Comparison of ENCODE assay signal across 9 cellular contexts in the genomic region with DNA sequence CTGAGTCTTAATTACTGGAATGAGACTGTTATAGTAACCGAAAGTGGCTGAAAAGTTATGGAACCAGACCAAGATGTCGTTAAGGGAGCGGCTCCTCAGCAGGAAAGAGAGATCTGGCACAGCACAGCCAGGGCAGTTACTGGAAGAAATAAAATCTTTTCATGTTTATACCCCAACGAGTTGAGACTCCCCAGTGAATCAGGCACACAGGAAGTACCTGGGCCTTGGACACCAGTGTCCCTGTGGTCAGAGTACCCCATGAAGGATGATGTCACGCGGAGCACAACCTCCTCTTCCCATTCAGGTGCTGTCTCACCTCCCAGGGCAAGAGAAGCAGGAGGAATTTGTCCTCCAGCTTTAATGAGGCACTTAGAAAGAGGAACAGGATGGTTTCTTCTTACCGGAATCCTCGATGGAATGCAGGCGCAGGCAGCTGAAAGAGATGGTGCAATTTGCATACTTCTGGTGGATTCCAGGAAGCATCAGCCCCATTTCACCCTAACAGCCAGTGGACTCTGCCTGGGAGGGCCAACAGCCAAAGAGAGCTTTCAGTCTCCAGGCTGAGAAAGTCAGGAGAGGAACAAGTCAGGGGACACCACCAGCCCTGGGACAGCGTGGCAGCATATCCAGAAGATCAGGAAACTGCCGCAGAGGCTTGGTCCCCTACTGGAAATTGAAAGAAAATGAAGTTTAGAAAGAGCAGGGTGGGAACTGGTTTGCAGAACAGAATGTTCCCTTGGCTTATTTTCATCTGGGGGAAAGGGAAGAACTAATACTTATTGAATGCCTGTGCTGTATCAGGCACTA. TPM values are rescaled to one million over a fixed set of nuclear protein-coding genes. Genes with fewer than 3 reads are reported as not detected.
DNase-seq lines count a peak whose midpoint lies in the region; TF ChIP-seq lines count a peak whose summit lies in the region.
"Had no signal": no experiment of that assay in that cellular context is flagged by ENCODE, and none has a peak within 500 bp of the region (broad histone marks: within the 10 kb centered on the region; RNA-seq: fewer than 3 reads in every experiment).

No MANE protein-coding gene starts in this region.

- CTCF ChIA-PET in activated naive CD4-positive, alpha-beta T cell treated with anti-CD3 and anti-CD28 coated beads, Interleukin-2, amount 10 ng/mL, durations not matched to agents 7 days and 5 days (lab: Charles Lee) = interaction anchor here (1.6 to 5.8 kb wide), 4 partner anchors 9 to 254 kb away, joined by 3 to 61 read pairs (median 6); no protein-coding TSS in a partner anchor

- H3K36me3 ChIP-seq in liver (ENCODE audit: control insufficient read depth in 4 of 4, insufficient read depth in 3 of 4, low read depth in 1 of 4, low read length in 3 of 4) (no peaks in the 10 kb centered on the region), subcutaneous abdominal adipose tissue (ENCODE audit: control insufficient read depth in 5 of 5, insufficient read depth in 5 of 5, low read length in 5 of 5) (no peaks in the 10 kb centered on the region), MG63 (no peaks in the 10 kb centered on the region)

- H3K27ac ChIP-seq in liver (ENCODE audit: low read depth in 1 of 2, low read length in 2 of 2) = peak overlapping the region; percentile 19 to 52
- peak overlapping the region; percentile 92 for H3K27ac ChIP-seq in subcutaneous abdominal adipose tissue (ENCODE audit: low read depth, low read length)

- no peaks in the 10 kb centered on the region for H3K9me3 ChIP-seq in liver (ENCODE audit: control insufficient read depth in 4 of 4, low read length in 3 of 4)
- H3K9me3 ChIP-seq in subcutaneous abdominal adipose tissue (ENCODE audit: control insufficient read depth in 5 of 5, low read length in 5 of 5) = no peaks in the 10 kb centered on the region
- no peaks in the 10 kb centered on the region for H3K9me3 ChIP-seq in MG63

- H3K9ac ChIP-seq in liver (ENCODE audit: low read depth in 1 of 2, low read length in 2 of 2) = no peak overlapping the region
- peak overlapping the region; percentile 36 to 84 (median 78) for H3K9ac ChIP-seq in subcutaneous abdominal adipose tissue (ENCODE audit: low read length in 5 of 5)

- H3K27me3 Mint-ChIP-seq in endothelial cell (ENCODE audit: unreplicated experiment) = no peaks in the 10 kb centered on the region
- H3K27me3 Mint-ChIP-seq in activated naive CD4-positive, alpha-beta T cell treated with anti-CD3 and anti-CD28 coated beads, Interleukin-2, amount 10 ng/mL, durations not matched to agents 7 days and 5 days = peaks cover 46% of the 10 kb centered on the region

- H3K4me3 ChIP-seq in liver (ENCODE audit: low read depth in 1 of 3, low read length in 3 of 3) (no peak overlapping the region), subcutaneous abdominal adipose tissue (ENCODE audit: low read depth in 1 of 5, low read length in 5 of 5) (peak overlapping the region; percentile 8 to 71 (median 62)), MG63 (no peak overlapping the region)

- H3K27me3 ChIP-seq in liver (ENCODE audit: control insufficient read depth in 4 of 4, insufficient read depth in 4 of 4, low read length in 3 of 4) = peaks cover 0 to 5% (median 0%) of the 10 kb centered on the region in 4 donors
- no peaks in the 10 kb centered on the region for H3K27me3 ChIP-seq in subcutaneous abdominal adipose tissue (ENCODE audit: control insufficient read depth in 5 of 5, insufficient read depth in 4 of 5, low read length in 5 of 5)
- peaks cover 32% of the 10 kb centered on the region for H3K27me3 ChIP-seq in MG63

- TF ChIP-seq CTCF in endothelial cell (IDR thresholded peaks at IDR 0.05; ENCODE audit: unreplicated experiment) (no peak), liver (IDR thresholded peaks at IDR 0.05; ENCODE audit: low read depth, low read length, missing input control) (no peak)

- peaks cover 3% of the 10 kb centered on the region for H3K4me1 Mint-ChIP-seq in endothelial cell (ENCODE audit: unreplicated experiment)
- no peaks in the 10 kb centered on the region for H3K4me1 Mint-ChIP-seq in activated naive CD4-positive, alpha-beta T cell treated with anti-CD3 and anti-CD28 coated beads, Interleukin-2, amount 10 ng/mL, durations not matched to agents 7 days and 5 days
- H3K4me1 Mint-ChIP-seq: activated B cell treated with CpG ODN at 0.5 μM for 24 hours had no signal

- H3K27ac Mint-ChIP-seq in endothelial cell (ENCODE audit: unreplicated experiment) = no peak overlapping the region
- H3K27ac Mint-ChIP-seq in activated naive CD4-positive, alpha-beta T cell treated with anti-CD3 and anti-CD28 coated beads, Interleukin-2, amount 10 ng/mL, durations not matched to agents 7 days and 5 days = no peak overlapping the region
- H3K27ac Mint-ChIP-seq: activated B cell treated with CpG ODN at 0.5 μM for 24 hours had no signal

- WGBS in liver = 65% methylated on average over 11 of the region's 11 CpGs

- TF ChIP-seq RAD21 in liver (IDR thresholded peaks at IDR 0.05) = peak in 1 of 2 donors; percentile 17

- H3K9me3 Mint-ChIP-seq in endothelial cell (ENCODE audit: unreplicated experiment) = no peaks in the 10 kb centered on the region
- no peaks in the 10 kb centered on the region for H3K9me3 Mint-ChIP-seq in activated naive CD4-positive, alpha-beta T cell treated with anti-CD3 and anti-CD28 coated beads, Interleukin-2, amount 10 ng/mL, durations not matched to agents 7 days and 5 days
- H3K9me3 Mint-ChIP-seq: activated B cell treated with CpG ODN at 0.5 μM for 24 hours had no signal

- no peak overlapping the region for H3K4me3 Mint-ChIP-seq in endothelial cell (ENCODE audit: unreplicated experiment)
- H3K4me3 Mint-ChIP-seq in activated naive CD4-positive, alpha-beta T cell treated with anti-CD3 and anti-CD28 coated beads, Interleukin-2, amount 10 ng/mL, durations not matched to agents 7 days and 5 days = no peak overlapping the region
- H3K4me3 Mint-ChIP-seq: activated B cell treated with CpG ODN at 0.5 μM for 24 hours had no signal

- H3K4me1 ChIP-seq in liver (ENCODE audit: control insufficient read depth in 4 of 4, insufficient read depth in 4 of 4, low read length in 3 of 4) = peaks cover 0 to 14% (median 9%) of the 10 kb centered on the region in 4 donors
- H3K4me1 ChIP-seq in subcutaneous abdominal adipose tissue (ENCODE audit: control insufficient read depth in 5 of 5, insufficient read depth in 5 of 5, low read length in 5 of 5) = peaks cover 15 to 55% (median 45%) of the 10 kb centered on the region in 5 donors

- peak; percentile 12 for DNase-seq in HuH-7 (ENCODE audit: low spot score)
- peak; percentile 20 for DNase-seq in endothelial cell (ENCODE audit: low spot score)
- no peak for DNase-seq in MG63
- DNase-seq in activated naive CD4-positive, alpha-beta T cell treated with anti-CD3 and anti-CD28 coated beads, Interleukin-2, amount 10 ng/mL, durations not matched to agents 7 days and 5 days = no peak
- DNase-seq in retina = no peak
- DNase-seq in CD1c-positive myeloid dendritic cell (ENCODE audit: extremely low spot score) = no peak
- DNase-seq: activated B cell treated with CpG ODN at 0.5 μM for 24 hours had no signal

- peaks cover 4% of the 10 kb centered on the region for H3K36me3 Mint-ChIP-seq in endothelial cell (ENCODE audit: low read depth, unreplicated experiment)
- no peaks in the 10 kb centered on the region for H3K36me3 Mint-ChIP-seq in activated naive CD4-positive, alpha-beta T cell treated with anti-CD3 and anti-CD28 coated beads, Interleukin-2, amount 10 ng/mL, durations not matched to agents 7 days and 5 days

TF ChIP-seq in liver, 16 proteins besides CTCF, POLR2A, EP300 and RAD21 (continues in another document):
- TF ChIP-seq GABPA (IDR thresholded peaks at IDR 0.05 in 1 of 2, conservative IDR thresholded peaks at IDR 0.05 in 1 of 2) (no peak), FOXA1 (IDR thresholded peaks at IDR 0.05) (no peak), FOXA2 (IDR thresholded peaks at IDR 0.05) (no peak)
- TF ChIP-seq, protein P1, sequence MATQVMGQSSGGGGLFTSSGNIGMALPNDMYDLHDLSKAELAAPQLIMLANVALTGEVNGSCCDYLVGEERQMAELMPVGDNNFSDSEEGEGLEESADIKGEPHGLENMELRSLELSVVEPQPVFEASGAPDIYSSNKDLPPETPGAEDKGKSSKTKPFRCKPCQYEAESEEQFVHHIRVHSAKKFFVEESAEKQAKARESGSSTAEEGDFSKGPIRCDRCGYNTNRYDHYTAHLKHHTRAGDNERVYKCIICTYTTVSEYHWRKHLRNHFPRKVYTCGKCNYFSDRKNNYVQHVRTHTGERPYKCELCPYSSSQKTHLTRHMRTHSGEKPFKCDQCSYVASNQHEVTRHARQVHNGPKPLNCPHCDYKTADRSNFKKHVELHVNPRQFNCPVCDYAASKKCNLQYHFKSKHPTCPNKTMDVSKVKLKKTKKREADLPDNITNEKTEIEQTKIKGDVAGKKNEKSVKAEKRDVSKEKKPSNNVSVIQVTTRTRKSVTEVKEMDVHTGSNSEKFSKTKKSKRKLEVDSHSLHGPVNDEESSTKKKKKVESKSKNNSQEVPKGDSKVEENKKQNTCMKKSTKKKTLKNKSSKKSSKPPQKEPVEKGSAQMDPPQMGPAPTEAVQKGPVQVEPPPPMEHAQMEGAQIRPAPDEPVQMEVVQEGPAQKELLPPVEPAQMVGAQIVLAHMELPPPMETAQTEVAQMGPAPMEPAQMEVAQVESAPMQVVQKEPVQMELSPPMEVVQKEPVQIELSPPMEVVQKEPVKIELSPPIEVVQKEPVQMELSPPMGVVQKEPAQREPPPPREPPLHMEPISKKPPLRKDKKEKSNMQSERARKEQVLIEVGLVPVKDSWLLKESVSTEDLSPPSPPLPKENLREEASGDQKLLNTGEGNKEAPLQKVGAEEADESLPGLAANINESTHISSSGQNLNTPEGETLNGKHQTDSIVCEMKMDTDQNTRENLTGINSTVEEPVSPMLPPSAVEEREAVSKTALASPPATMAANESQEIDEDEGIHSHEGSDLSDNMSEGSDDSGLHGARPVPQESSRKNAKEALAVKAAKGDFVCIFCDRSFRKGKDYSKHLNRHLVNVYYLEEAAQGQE (IDR thresholded peaks at IDR 0.05) = no peak
- TF ChIP-seq, protein P2, sequence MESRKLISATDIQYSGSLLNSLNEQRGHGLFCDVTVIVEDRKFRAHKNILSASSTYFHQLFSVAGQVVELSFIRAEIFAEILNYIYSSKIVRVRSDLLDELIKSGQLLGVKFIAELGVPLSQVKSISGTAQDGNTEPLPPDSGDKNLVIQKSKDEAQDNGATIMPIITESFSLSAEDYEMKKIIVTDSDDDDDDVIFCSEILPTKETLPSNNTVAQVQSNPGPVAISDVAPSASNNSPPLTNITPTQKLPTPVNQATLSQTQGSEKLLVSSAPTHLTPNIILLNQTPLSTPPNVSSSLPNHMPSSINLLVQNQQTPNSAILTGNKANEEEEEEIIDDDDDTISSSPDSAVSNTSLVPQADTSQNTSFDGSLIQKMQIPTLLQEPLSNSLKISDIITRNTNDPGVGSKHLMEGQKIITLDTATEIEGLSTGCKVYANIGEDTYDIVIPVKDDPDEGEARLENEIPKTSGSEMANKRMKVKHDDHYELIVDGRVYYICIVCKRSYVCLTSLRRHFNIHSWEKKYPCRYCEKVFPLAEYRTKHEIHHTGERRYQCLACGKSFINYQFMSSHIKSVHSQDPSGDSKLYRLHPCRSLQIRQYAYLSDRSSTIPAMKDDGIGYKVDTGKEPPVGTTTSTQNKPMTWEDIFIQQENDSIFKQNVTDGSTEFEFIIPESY (IDR thresholded peaks at IDR 0.05) = no peak

RNA-seq across cellular contexts. Expression of gene CTTNBP2NL, which starts 35.9 kb away (rescaled TPM):
- total RNA-seq in endothelial cell (ENCODE audit: unreplicated experiment) = 84.0 TPM
- total RNA-seq in liver = 1 to 10 TPM; 2.6 to 4.4 TPM
- polyA plus RNA-seq in liver = 1 to 10 TPM; 1.7 to 3.4 TPM
- 11.9 and 16.3 TPM in 2 replicates for total RNA-seq in MG63 (2014; rRNA removed; shearing (Covaris generic); ENCODE audit: low replicate concordance)

Comparison
In these comparisons a context has a peak if more than half of its experiments do, and no peak if none do; other contexts are left out.
1. DNase-seq: peak in HuH-7 (single experiment) and endothelial cell (single experiment); none in MG63 (single experiment), activated naive CD4-positive, alpha-beta T cell treated with anti-CD3 and anti-CD28 coated beads, Interleukin-2, amount 10 ng/mL, durations not matched to agents 7 days and 5 days (single experiment), retina (single experiment) and CD1c-positive myeloid dendritic cell (single experiment).
2. H3K4me3 ChIP-seq: peak in subcutaneous abdominal adipose tissue (5 of 5); none in liver (0 of 3) and MG63 (single experiment).
3. H3K9ac ChIP-seq: peak in subcutaneous abdominal adipose tissue (5 of 5); none in liver (0 of 2).